1 cellular context compared by ENCODE assay signal in the genomic region with DNA sequence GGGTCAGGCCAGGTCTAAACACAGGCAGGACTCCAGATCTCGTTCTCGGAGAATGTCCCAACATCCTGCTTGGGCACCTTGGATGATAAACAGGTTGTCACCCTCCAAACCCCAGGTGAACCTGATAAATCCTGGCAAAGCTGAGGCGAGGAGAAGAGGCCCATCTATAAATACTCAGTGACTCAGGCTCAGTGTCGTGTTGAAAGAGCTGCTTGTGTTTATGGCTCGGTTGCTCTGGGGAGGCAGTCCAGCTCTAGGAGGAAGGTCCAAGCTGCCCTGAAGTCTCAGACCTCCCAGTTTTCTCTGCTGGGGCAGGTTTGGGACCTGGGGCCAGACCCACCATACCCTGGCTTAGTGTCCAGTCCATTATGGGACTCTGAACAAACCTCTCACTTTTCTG.
TF ChIP-seq lines count a peak whose summit lies in the region.

No MANE protein-coding gene starts in this region.

TF ChIP-seq in K562, 482 proteins besides CTCF, POLR2A, EP300 and RAD21:
- TF ChIP-seq NR2C2 (CRISPR knock-in tag; IDR thresholded peaks at IDR 0.05) (0 out of 2 replicates have a peak, but pooled peaks have one; percentile 22), NR2C2 (tag; IDR thresholded peaks at IDR 0.05) (no peak), ETV5 (CRISPR knock-in tag; IDR thresholded peaks at IDR 0.05; ENCODE audit: low read depth) (no peak), TCF7 (IDR thresholded peaks at IDR 0.05; ENCODE audit: borderline replicate concordance) (no peak), BRF1 (IDR thresholded peaks at IDR 0.05; ENCODE audit: borderline replicate concordance, extremely low read depth, insufficient read length) (no peak), MEF2A (IDR thresholded peaks at IDR 0.05; ENCODE audit: control insufficient read depth, low read depth, low read length) (peak; percentile 87)
- TF ChIP-seq, protein P1, sequence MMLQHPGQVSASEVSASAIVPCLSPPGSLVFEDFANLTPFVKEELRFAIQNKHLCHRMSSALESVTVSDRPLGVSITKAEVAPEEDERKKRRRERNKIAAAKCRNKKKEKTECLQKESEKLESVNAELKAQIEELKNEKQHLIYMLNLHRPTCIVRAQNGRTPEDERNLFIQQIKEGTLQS (IDR thresholded peaks at IDR 0.05), result peak; percentile 46; the same call in 1 of the 2 replicates
- TF ChIP-seq, protein P1 (CRISPR knock-in tag; conservative IDR thresholded peaks at IDR 0.05), result no peak
- TF ChIP-seq, protein P2, sequence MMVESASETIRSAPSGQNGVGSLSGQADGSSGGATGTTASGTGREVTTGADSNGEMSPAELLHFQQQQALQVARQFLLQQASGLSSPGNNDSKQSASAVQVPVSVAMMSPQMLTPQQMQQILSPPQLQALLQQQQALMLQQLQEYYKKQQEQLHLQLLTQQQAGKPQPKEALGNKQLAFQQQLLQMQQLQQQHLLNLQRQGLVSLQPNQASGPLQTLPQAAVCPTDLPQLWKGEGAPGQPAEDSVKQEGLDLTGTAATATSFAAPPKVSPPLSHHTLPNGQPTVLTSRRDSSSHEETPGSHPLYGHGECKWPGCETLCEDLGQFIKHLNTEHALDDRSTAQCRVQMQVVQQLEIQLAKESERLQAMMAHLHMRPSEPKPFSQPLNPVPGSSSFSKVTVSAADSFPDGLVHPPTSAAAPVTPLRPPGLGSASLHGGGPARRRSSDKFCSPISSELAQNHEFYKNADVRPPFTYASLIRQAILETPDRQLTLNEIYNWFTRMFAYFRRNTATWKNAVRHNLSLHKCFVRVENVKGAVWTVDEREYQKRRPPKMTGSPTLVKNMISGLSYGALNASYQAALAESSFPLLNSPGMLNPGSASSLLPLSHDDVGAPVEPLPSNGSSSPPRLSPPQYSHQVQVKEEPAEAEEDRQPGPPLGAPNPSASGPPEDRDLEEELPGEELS (CRISPR knock-in tag; IDR thresholded peaks at IDR 0.05; ENCODE audit: borderline replicate concordance), result 0 out of 2 replicates have a peak, but pooled peaks have one; percentile 64
